In the genomic region with DNA sequence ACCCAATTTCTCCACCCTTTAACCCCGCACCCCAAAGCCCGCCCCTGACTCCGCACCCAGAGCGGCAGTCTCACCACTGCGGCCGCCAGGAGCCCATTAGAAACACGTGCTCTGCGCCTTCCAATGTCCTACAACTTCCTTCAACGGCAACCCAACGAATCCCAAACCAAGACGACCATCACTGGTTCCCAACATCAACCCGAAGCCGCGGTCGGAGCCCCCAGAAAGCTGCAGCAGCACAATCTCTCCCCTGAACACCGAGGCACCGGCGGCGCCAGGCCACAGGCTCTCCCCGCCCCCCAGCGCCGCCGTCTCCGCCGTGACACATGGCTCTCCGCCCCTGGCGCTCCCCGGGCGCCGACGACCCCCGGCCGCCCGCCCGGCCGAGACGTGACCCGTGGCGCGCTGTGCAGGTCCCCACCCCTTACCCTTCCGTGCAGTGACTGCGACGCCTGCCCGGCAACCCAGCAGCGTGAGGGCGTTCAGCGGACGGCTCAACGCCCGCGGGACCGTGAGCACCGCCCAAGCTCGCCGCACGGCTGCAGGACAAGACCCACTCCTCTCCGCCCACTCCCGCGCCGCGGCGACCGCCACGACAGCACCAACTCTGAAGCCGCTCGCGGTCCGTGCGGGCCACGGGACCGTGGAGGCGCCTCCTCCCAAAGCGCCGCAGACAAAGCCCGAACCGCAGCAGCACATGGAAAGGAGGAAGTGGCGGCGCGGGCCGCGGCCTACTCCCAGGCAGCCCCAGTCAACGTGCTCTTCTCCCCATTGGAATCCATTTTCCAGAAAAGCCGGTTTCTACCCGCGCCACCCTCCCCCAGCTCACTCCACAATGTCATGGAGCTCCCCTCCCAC, we compare ENCODE assay signal across 1 cellular context.
TF ChIP-seq lines count a peak whose summit lies in the region.

No MANE protein-coding gene starts in this region.

TF ChIP-seq in K562, 482 proteins besides CTCF, POLR2A, EP300 and RAD21 (continued from another document and continues in another):
- TF ChIP-seq ZBTB49 (CRISPR knock-in tag; IDR thresholded peaks at IDR 0.05; ENCODE audit: borderline replicate concordance): no peak
- TF ChIP-seq KAT2B (IDR thresholded peaks at IDR 0.05; ENCODE audit: low read depth, low read length): no peak
- TF ChIP-seq NFE2L1 (tag; IDR thresholded peaks at IDR 0.05; ENCODE audit: borderline replicate concordance, low read depth): no peak
- TF ChIP-seq CBX3 (IDR thresholded peaks at IDR 0.05; ENCODE audit: borderline replicate concordance in 1 of 2, low read length in 2 of 2): no peak
- TF ChIP-seq ZBTB8A (IDR thresholded peaks at IDR 0.05; ENCODE audit: partially characterized antibody): no peak
- TF ChIP-seq ZNF408 (CRISPR knock-in tag; IDR thresholded peaks at IDR 0.05; ENCODE audit: low read depth): no peak
- TF ChIP-seq ZSCAN29 (IDR thresholded peaks at IDR 0.05): no peak
- TF ChIP-seq ZNF696 (CRISPR knock-in tag; conservative IDR thresholded peaks at IDR 0.05): no peak
- TF ChIP-seq BCLAF1 (IDR thresholded peaks at IDR 0.05; ENCODE audit: borderline replicate concordance in 1 of 2, control insufficient read depth in 1 of 2, low read depth in 2 of 2, low read length in 1 of 2): no peak
- TF ChIP-seq ZNF740 (CRISPR knock-in tag; IDR thresholded peaks at IDR 0.05): no peak
- TF ChIP-seq ZNF740 (tag; IDR thresholded peaks at IDR 0.05): no peak
- no peak for TF ChIP-seq ZBED1 (IDR thresholded peaks at IDR 0.05)
- TF ChIP-seq FOXJ2 (tag; IDR thresholded peaks at IDR 0.05): no peak
- TF ChIP-seq PTRF (tag; IDR thresholded peaks at IDR 0.05): no peak
- no peak; the same call in 1 of the 2 replicates for TF ChIP-seq AFF4 (CRISPR knock-in tag; IDR thresholded peaks at IDR 0.05)
- TF ChIP-seq ZFP30 (CRISPR knock-in tag; IDR thresholded peaks at IDR 0.05; ENCODE audit: borderline replicate concordance): no peak
- TF ChIP-seq TRIM24 (IDR thresholded peaks at IDR 0.05): no peak
- no peak for TF ChIP-seq TOE1 (IDR thresholded peaks at IDR 0.05; ENCODE audit: borderline replicate concordance)
- TF ChIP-seq TOE1 (CRISPR knock-in tag; IDR thresholded peaks at IDR 0.05; ENCODE audit: borderline replicate concordance, low read depth): no peak
- TF ChIP-seq TEAD1 (CRISPR knock-in tag; IDR thresholded peaks at IDR 0.05): no peak; a peak in 1 of 4 replicates
- TF ChIP-seq TCFL5 (CRISPR knock-in tag; conservative IDR thresholded peaks at IDR 0.05): no peak
- 0 out of 2 replicates have a peak, but pooled peaks have one; percentile 40 for TF ChIP-seq FOXP4 (CRISPR knock-in tag; IDR thresholded peaks at IDR 0.05; ENCODE audit: borderline replicate concordance)
- TF ChIP-seq, protein P1, sequence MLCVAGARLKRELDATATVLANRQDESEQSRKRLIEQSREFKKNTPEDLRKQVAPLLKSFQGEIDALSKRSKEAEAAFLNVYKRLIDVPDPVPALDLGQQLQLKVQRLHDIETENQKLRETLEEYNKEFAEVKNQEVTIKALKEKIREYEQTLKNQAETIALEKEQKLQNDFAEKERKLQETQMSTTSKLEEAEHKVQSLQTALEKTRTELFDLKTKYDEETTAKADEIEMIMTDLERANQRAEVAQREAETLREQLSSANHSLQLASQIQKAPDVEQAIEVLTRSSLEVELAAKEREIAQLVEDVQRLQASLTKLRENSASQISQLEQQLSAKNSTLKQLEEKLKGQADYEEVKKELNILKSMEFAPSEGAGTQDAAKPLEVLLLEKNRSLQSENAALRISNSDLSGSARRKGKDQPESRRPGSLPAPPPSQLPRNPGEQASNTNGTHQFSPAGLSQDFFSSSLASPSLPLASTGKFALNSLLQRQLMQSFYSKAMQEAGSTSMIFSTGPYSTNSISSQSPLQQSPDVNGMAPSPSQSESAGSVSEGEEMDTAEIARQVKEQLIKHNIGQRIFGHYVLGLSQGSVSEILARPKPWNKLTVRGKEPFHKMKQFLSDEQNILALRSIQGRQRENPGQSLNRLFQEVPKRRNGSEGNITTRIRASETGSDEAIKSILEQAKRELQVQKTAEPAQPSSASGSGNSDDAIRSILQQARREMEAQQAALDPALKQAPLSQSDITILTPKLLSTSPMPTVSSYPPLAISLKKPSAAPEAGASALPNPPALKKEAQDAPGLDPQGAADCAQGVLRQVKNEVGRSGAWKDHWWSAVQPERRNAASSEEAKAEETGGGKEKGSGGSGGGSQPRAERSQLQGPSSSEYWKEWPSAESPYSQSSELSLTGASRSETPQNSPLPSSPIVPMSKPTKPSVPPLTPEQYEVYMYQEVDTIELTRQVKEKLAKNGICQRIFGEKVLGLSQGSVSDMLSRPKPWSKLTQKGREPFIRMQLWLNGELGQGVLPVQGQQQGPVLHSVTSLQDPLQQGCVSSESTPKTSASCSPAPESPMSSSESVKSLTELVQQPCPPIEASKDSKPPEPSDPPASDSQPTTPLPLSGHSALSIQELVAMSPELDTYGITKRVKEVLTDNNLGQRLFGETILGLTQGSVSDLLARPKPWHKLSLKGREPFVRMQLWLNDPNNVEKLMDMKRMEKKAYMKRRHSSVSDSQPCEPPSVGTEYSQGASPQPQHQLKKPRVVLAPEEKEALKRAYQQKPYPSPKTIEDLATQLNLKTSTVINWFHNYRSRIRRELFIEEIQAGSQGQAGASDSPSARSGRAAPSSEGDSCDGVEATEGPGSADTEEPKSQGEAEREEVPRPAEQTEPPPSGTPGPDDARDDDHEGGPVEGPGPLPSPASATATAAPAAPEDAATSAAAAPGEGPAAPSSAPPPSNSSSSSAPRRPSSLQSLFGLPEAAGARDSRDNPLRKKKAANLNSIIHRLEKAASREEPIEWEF (CRISPR knock-in tag; IDR thresholded peaks at IDR 0.05): no peak
- no peak for TF ChIP-seq EZH2 (IDR thresholded peaks at IDR 0.05; ENCODE audit: borderline replicate concordance, low read depth, low read length)
- TF ChIP-seq MCM7 (IDR thresholded peaks at IDR 0.05): no peak
- no peak for TF ChIP-seq POLR2AphosphoS2 (IDR thresholded peaks at IDR 0.05; ENCODE audit: low read length)
- no peak for TF ChIP-seq FOXM1 (IDR thresholded peaks at IDR 0.05; ENCODE audit: low read depth)
- peak; percentile 93 for TF ChIP-seq FOXM1 (CRISPR knock-in tag; IDR thresholded peaks at IDR 0.05; ENCODE audit: low read depth)
- no peak for TF ChIP-seq CC2D1A (IDR thresholded peaks at IDR 0.05)
- TF ChIP-seq HMGN3 (IDR thresholded peaks at IDR 0.05; ENCODE audit: borderline replicate concordance, extremely low read depth, insufficient read length, low read depth, low read length): peak; percentile 27
- no peak for TF ChIP-seq ZNF143 (CRISPR knock-in tag; IDR thresholded peaks at IDR 0.05)
- no peak for TF ChIP-seq DNMT1 (IDR thresholded peaks at IDR 0.05)
- TF ChIP-seq, protein P2, sequence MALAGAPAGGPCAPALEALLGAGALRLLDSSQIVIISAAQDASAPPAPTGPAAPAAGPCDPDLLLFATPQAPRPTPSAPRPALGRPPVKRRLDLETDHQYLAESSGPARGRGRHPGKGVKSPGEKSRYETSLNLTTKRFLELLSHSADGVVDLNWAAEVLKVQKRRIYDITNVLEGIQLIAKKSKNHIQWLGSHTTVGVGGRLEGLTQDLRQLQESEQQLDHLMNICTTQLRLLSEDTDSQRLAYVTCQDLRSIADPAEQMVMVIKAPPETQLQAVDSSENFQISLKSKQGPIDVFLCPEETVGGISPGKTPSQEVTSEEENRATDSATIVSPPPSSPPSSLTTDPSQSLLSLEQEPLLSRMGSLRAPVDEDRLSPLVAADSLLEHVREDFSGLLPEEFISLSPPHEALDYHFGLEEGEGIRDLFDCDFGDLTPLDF (CRISPR knock-in tag; IDR thresholded peaks at IDR 0.05): no peak; the same call in 1 of the 2 replicates
- TF ChIP-seq NR2F6 (CRISPR knock-in tag; IDR thresholded peaks at IDR 0.05): no peak
- TF ChIP-seq KAT8 (IDR thresholded peaks at IDR 0.05; ENCODE audit: low read depth): no peak; the same call in 1 of the 2 replicates
- TF ChIP-seq ELF4 (CRISPR knock-in tag; IDR thresholded peaks at IDR 0.05): no peak
- no peak for TF ChIP-seq ZNF507 (tag; conservative IDR thresholded peaks at IDR 0.05)
- no peak for TF ChIP-seq POLR2AphosphoS5 (IDR thresholded peaks at IDR 0.05; ENCODE audit: control insufficient read depth, insufficient read depth, low read depth, low read length)
